17 cellular contexts compared by ENCODE assay signal in the genomic region with DNA sequence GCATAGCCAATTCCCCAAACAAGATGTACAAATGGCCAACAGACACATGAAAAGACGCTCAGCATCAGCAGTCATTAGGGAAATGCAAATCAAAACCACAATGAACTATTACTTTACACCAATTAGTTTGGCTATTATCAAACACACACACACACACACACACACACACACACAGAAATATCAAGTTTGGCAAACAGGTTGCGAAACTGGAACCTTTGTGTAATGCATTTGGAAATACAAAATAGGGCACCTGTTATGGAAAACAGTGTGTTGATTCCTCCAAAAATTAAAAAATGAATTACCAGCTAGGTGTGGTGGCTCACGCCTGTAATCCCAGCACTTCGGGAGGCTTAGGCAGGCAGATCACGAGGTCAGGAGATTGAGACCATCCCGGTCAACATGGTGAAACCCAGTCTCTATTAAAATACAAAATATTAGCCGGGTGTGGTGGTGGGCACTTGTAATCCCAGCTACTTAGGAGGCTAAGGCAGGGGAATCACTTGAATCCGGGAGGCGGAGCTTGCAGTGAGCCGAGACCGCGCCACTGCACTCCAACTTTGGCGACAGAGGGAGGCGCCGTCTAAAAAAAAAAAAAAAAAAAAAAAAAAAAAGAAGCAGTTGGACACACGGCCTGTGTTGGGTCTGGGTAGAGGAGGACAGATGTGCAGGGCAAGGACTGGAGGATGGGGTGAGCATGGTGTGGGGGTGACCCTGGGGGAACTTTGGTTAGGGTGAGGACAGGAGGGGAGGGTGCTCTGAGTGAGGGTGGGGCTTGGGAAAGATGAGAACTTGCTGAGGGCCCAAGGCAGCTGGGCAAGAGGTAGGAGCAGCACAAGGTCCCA. TPM values are rescaled to one million over a fixed set of nuclear protein-coding genes. Genes with fewer than 3 reads are reported as not detected.
DNase-seq lines count a peak whose midpoint lies in the region; ATAC-seq, FAIRE-seq and TF ChIP-seq lines count a peak whose summit lies in the region.
"Had no signal": no experiment of that assay in that cellular context is flagged by ENCODE, and none has a peak within 500 bp of the region (broad histone marks: within the 10 kb centered on the region; RNA-seq: fewer than 3 reads in every experiment).

No MANE protein-coding gene starts in this region.

- H3F3A ChIP-seq in PC-3 (ENCODE audit: low read length, unreplicated experiment): no peaks in the 10 kb centered on the region

- WGBS in H1 (ENCODE audit: extremely low coverage in 1 of 2, insufficient coverage in 1 of 2, insufficient read length in 1 of 2, insufficient replicate concordance in 2 of 2, low coverage in 1 of 2, low lambda C conversion rate in 2 of 2, missing lambda C conversion rate in 1 of 2), 2 experiments: 69% methylated on average over 10 of the region's 16 CpGs; no CpG with 5 or more reads in 1 of the 2 experiments
- WGBS in tibial nerve, 2 donors: 78 to 89% methylated on average over 16 of the region's 16 CpGs

- H3K4me3 ChIP-seq in PC-3 (ENCODE audit: low read length) (peak overlapping the region; percentile 85; the same call in 1 of the 2 replicates), H1 (ENCODE audit: extremely low read depth in 1 of 4, insufficient read depth in 2 of 4, low read depth in 3 of 4, low read length in 4 of 4) (peak overlapping the region in 1 of 4 experiments; percentile 76; a peak in 1 of 8 replicates), tibial nerve (no peak overlapping the region)

- H3K79me2 ChIP-seq in PC-3 (ENCODE audit: low read length) (peaks cover 16% of the 10 kb centered on the region), H1 (ENCODE audit: control insufficient read depth in 1 of 2, insufficient read depth in 2 of 2, low read length in 2 of 2) (no peaks in the 10 kb centered on the region)

- no peak for ATAC-seq in activated naive CD4-positive, alpha-beta T cell treated with anti-CD3 and anti-CD28 coated beads, Interleukin-2, amount 50 U/mL, for 72 hours
- ATAC-seq in PC-3: no peak
- no peak for ATAC-seq in stimulated activated naive CD8-positive, alpha-beta T cell treated with anti-CD3 and anti-CD28 coated beads, Interleukin-15, amount 100 ng/mL, for 72 hours
- no peak for ATAC-seq in activated T-cell treated with anti-CD3 and anti-CD28 coated beads, Interleukin-2, amount 50 U/mL, for 72 hours (replicated peaks in 1 of 2)

- no peak overlapping the region for H2BK120ac ChIP-seq in H1 (replicated peaks; ENCODE audit: low read depth, low read length)

- H3K4me1 Mint-ChIP-seq in activated naive CD4-positive, alpha-beta T cell treated with anti-CD3 and anti-CD28 coated beads, Interleukin-2, amount 50 U/mL, for 24 hours: peaks cover 41% of the 10 kb centered on the region
- peaks cover 38% of the 10 kb centered on the region for H3K4me1 Mint-ChIP-seq in stimulated activated naive CD8-positive, alpha-beta T cell treated with anti-CD3 and anti-CD28 coated beads, Interleukin-15, amount 100 ng/mL, for 72 hours
- H3K4me1 Mint-ChIP-seq in activated T-cell treated with anti-CD3 and anti-CD28 coated beads, Interleukin-2, amount 50 U/mL, for 72 hours (ENCODE audit: low read depth): peaks cover 29% of the 10 kb centered on the region

- TF ChIP-seq POLR2A in H1 (IDR thresholded peaks at IDR 0.05; ENCODE audit: control extremely low read depth in 1 of 2, low read depth in 2 of 2, low read length in 2 of 2): no peak
- TF ChIP-seq POLR2A in tibial nerve (IDR thresholded peaks at IDR 0.05): no peak

- H2BK15ac ChIP-seq in H1 (ENCODE audit: low read length): no peak overlapping the region

- peaks cover 4% of the 10 kb centered on the region; the same call in 1 of the 2 replicates for H3K79me1 ChIP-seq in H1 (ENCODE audit: low read depth, low read length)

- no peak for TF ChIP-seq RAD21 in H1 (IDR thresholded peaks at IDR 0.05 in 1 of 2, conservative IDR thresholded peaks at IDR 0.05 in 1 of 2; ENCODE audit: low read depth in 2 of 2, low read length in 2 of 2)

- no peak overlapping the region for H4K91ac ChIP-seq in H1 (replicated peaks; ENCODE audit: insufficient read length, low read length)

- no peak overlapping the region for H3K14ac ChIP-seq in H1 (ENCODE audit: insufficient read length)

- no peaks in the 10 kb centered on the region for H3K9me3 Mint-ChIP-seq in activated naive CD4-positive, alpha-beta T cell treated with anti-CD3 and anti-CD28 coated beads, Interleukin-2, amount 50 U/mL, for 24 hours
- no peaks in the 10 kb centered on the region for H3K9me3 Mint-ChIP-seq in activated naive CD4-positive, alpha-beta T cell treated with anti-CD3 and anti-CD28 coated beads, Interleukin-2, amount 50 U/mL, for 72 hours
- no peaks in the 10 kb centered on the region for H3K9me3 Mint-ChIP-seq in stimulated activated naive CD8-positive, alpha-beta T cell treated with anti-CD3 and anti-CD28 coated beads, Interleukin-15, amount 100 ng/mL, for 72 hours
- no peaks in the 10 kb centered on the region for H3K9me3 Mint-ChIP-seq in activated T-cell treated with anti-CD3 and anti-CD28 coated beads, Interleukin-2, amount 50 U/mL, for 72 hours

- no peak overlapping the region for H2BK12ac ChIP-seq in H1 (ENCODE audit: low read depth, low read length)

- H3K27me3 ChIP-seq in PC-3 (ENCODE audit: low read length): no peaks in the 10 kb centered on the region
- peaks cover 11 to 45% (median 38%) of the 10 kb centered on the region in 4 experiments for H3K27me3 ChIP-seq in H1 (replicated peaks in 1 of 4; ENCODE audit: control insufficient read depth in 3 of 4, extremely low read depth in 1 of 4, insufficient read depth in 3 of 4, low read length in 3 of 4)
- H3K27me3 ChIP-seq in tibial nerve: no peaks in the 10 kb centered on the region
- H3K27me3 ChIP-seq: upper lobe of left lung had no signal

- H3K9me3 ChIP-seq in PC-3 (ENCODE audit: low read length): no peaks in the 10 kb centered on the region
- no peaks in the 10 kb centered on the region for H3K9me3 ChIP-seq in H1 (ENCODE audit: insufficient read depth in 2 of 2, low read depth in 1 of 2, low read length in 1 of 2)
- no peaks in the 10 kb centered on the region for H3K9me3 ChIP-seq in tibial nerve
- H3K9me3 ChIP-seq: upper lobe of left lung had no signal

- no peak overlapping the region for H3K56ac ChIP-seq in H1 (replicated peaks; ENCODE audit: insufficient read length, low read depth, low read length)

- no peak overlapping the region for H4K8ac ChIP-seq in H1 (ENCODE audit: extremely low read depth, insufficient read depth, low read length)

- intact Hi-C loops in PC-3 (cut with micrococcal nuclease) (no loop called here), posterior vena cava (cut with DNase I) (loop anchor here in 1 of 2 donors (10.0 kb wide), 1 partner anchor 88 kb away; no protein-coding TSS in a partner anchor)

- H3K23ac ChIP-seq in H1 (ENCODE audit: insufficient read length): no peak overlapping the region

- no peak for DNase-seq in activated naive CD4-positive, alpha-beta T cell treated with anti-CD3 and anti-CD28 coated beads, Interleukin-2, amount 50 U/mL, for 72 hours (ENCODE audit: low spot score in 2 of 2)
- DNase-seq in PC-3 (no peak), H1 (ENCODE audit: low read depth in 1 of 2, low spot score in 2 of 2) (no peak), posterior vena cava (ENCODE audit: low spot score) (no peak), tibial nerve (ENCODE audit: low spot score in 2 of 2) (no peak)
- no peak for DNase-seq in stimulated activated naive CD8-positive, alpha-beta T cell treated with anti-CD3 and anti-CD28 coated beads, Interleukin-15, amount 100 ng/mL, for 72 hours
- no peak for DNase-seq in activated T-cell treated with anti-CD3 and anti-CD28 coated beads, Interleukin-2, amount 50 U/mL, for 72 hours
- DNase-seq: foreskin melanocyte; HCEC 1CT; NCI-H1417; nucleus accumbens; SHP77 treated with DMSO at 0.1 percent for 48 hours; stimulated activated CD4-positive, alpha-beta T cell treated with anti-CD3 and anti-CD28 coated beads, Interleukin-4, amount 100 ng/mL, for 24 hours; T1000; upper lobe of left lung had no signal

- CTCF ChIA-PET in PC-3 (lab: Charles Lee) (interaction anchor here (0.6 kb wide), 1 partner anchor 50 kb away, joined by 10 read pairs; no protein-coding TSS in a partner anchor), H1 (lab: Charles Lee; ENCODE audit: partially characterized antibody) (interaction anchor here (0.6 to 8.6 kb wide), 5 partner anchors 11 to 290 kb away, joined by 3 to 88 read pairs (median 4); no protein-coding TSS in a partner anchor)

- H4K20me1 ChIP-seq in PC-3 (ENCODE audit: low read length): no peaks in the 10 kb centered on the region
- peaks cover 0 to 6% of the 10 kb centered on the region in 2 experiments for H4K20me1 ChIP-seq in H1 (replicated peaks in 1 of 2; ENCODE audit: control insufficient read depth in 1 of 2, insufficient read depth in 2 of 2, low read length in 2 of 2)

- no peaks in the 10 kb centered on the region for H3K36me3 ChIP-seq in PC-3 (ENCODE audit: low read depth, low read length)
- H3K36me3 ChIP-seq in H1 (ENCODE audit: control insufficient read depth in 2 of 4, insufficient read depth in 4 of 4, low read length in 3 of 4): no peaks in the 10 kb centered on the region
- H3K36me3 ChIP-seq in tibial nerve: peaks cover 0 to 24% (median 0%) of the 10 kb centered on the region in 3 donors

- H2AK5ac ChIP-seq in H1 (ENCODE audit: low read depth, low read length): no peak overlapping the region

- H3K4me1 ChIP-seq in PC-3 (ENCODE audit: insufficient read depth, low read length): peaks cover 16% of the 10 kb centered on the region
- H3K4me1 ChIP-seq in H1 (replicated peaks in 1 of 4; ENCODE audit: control insufficient read depth in 3 of 4, insufficient read depth in 4 of 4, low read length in 3 of 4): peaks cover 0 to 15% (median 6%) of the 10 kb centered on the region in 4 experiments; a peak in 4 of 7 replicates
- peaks cover 0 to 31% (median 14%) of the 10 kb centered on the region in 4 donors for H3K4me1 ChIP-seq in tibial nerve

- H3K9ac ChIP-seq in PC-3 (ENCODE audit: low read length) (no peak overlapping the region), H1 (replicated peaks in 1 of 4; ENCODE audit: extremely low read depth in 1 of 4, low read depth in 3 of 4, low read length in 3 of 4) (no peak overlapping the region)

- H3K4me3 Mint-ChIP-seq in activated naive CD4-positive, alpha-beta T cell treated with anti-CD3 and anti-CD28 coated beads, Interleukin-2, amount 50 U/mL, for 24 hours: peak overlapping the region; percentile 97
- peak overlapping the region; percentile 96 to 97 for H3K4me3 Mint-ChIP-seq in stimulated activated naive CD8-positive, alpha-beta T cell treated with anti-CD3 and anti-CD28 coated beads, Interleukin-15, amount 100 ng/mL, for 72 hours
- H3K4me3 Mint-ChIP-seq in activated T-cell treated with anti-CD3 and anti-CD28 coated beads, Interleukin-2, amount 50 U/mL, for 72 hours: peak overlapping the region in 1 of 2 donors; percentile 94

- H3K9me2 ChIP-seq in PC-3 (replicated peaks; ENCODE audit: low read length): no peaks in the 10 kb centered on the region

- peaks cover 15% of the 10 kb centered on the region for H3K23me2 ChIP-seq in H1 (ENCODE audit: low read depth, low read length)

- TF ChIP-seq EP300 in H1 (IDR thresholded peaks at IDR 0.05; ENCODE audit: borderline replicate concordance in 1 of 2, low read depth in 2 of 2, low read length in 2 of 2) (no peak), tibial nerve (IDR thresholded peaks at IDR 0.05) (no peak)

- POLR2A ChIA-PET in PC-3 (lab: Charles Lee; ENCODE audit: unreplicated experiment) (no interaction called here), H1 (lab: Charles Lee; ENCODE audit: partially characterized antibody) (interaction anchor here (0.7 to 3.5 kb wide), 4 partner anchors 9 to 83 kb away, joined by 3 to 14 read pairs (median 6); no protein-coding TSS in a partner anchor)

- H3K18ac ChIP-seq in H1 (ENCODE audit: extremely low read depth, low read length): no peak overlapping the region; the same call in 1 of the 2 replicates

- H3K36me3 Mint-ChIP-seq in activated naive CD4-positive, alpha-beta T cell treated with anti-CD3 and anti-CD28 coated beads, Interleukin-2, amount 50 U/mL, for 24 hours: no peaks in the 10 kb centered on the region
- H3K36me3 Mint-ChIP-seq in activated naive CD4-positive, alpha-beta T cell treated with anti-CD3 and anti-CD28 coated beads, Interleukin-2, amount 50 U/mL, for 72 hours: peaks cover 0 to 5% of the 10 kb centered on the region in 2 donors
- H3K36me3 Mint-ChIP-seq in activated T-cell treated with anti-CD3 and anti-CD28 coated beads, Interleukin-2, amount 50 U/mL, for 72 hours (ENCODE audit: insufficient read depth in 2 of 2): no peaks in the 10 kb centered on the region

- H3K27me3 Mint-ChIP-seq in activated naive CD4-positive, alpha-beta T cell treated with anti-CD3 and anti-CD28 coated beads, Interleukin-2, amount 50 U/mL, for 24 hours: no peaks in the 10 kb centered on the region
- H3K27me3 Mint-ChIP-seq in stimulated activated naive CD8-positive, alpha-beta T cell treated with anti-CD3 and anti-CD28 coated beads, Interleukin-15, amount 100 ng/mL, for 72 hours: no peaks in the 10 kb centered on the region
- no peaks in the 10 kb centered on the region for H3K27me3 Mint-ChIP-seq in activated T-cell treated with anti-CD3 and anti-CD28 coated beads, Interleukin-2, amount 50 U/mL, for 72 hours (ENCODE audit: low read depth)

- H3K4me2 ChIP-seq in PC-3 (ENCODE audit: low read length) (peak overlapping the region; percentile 98), H1 (ENCODE audit: insufficient read depth in 1 of 2, low read depth in 2 of 2, low read length in 2 of 2) (peak overlapping the region; percentile 51 to 74)

- no peak overlapping the region for H2BK20ac ChIP-seq in H1 (ENCODE audit: low read length)

- no peak overlapping the region for H3K27ac Mint-ChIP-seq in activated naive CD4-positive, alpha-beta T cell treated with anti-CD3 and anti-CD28 coated beads, Interleukin-2, amount 50 U/mL, for 24 hours
- H3K27ac Mint-ChIP-seq in activated naive CD4-positive, alpha-beta T cell treated with anti-CD3 and anti-CD28 coated beads, Interleukin-2, amount 50 U/mL, for 72 hours: peak overlapping the region in 1 of 2 donors; percentile 20
- no peak overlapping the region for H3K27ac Mint-ChIP-seq in stimulated activated naive CD8-positive, alpha-beta T cell treated with anti-CD3 and anti-CD28 coated beads, Interleukin-15, amount 100 ng/mL, for 72 hours
- H3K27ac Mint-ChIP-seq in activated T-cell treated with anti-CD3 and anti-CD28 coated beads, Interleukin-2, amount 50 U/mL, for 72 hours: no peak overlapping the region

- no peak overlapping the region for H3K27ac ChIP-seq in PC-3 (ENCODE audit: low read length)
- H3K27ac ChIP-seq in H1 (ENCODE audit: low read depth, low read length): no peak overlapping the region
- no peak overlapping the region for H3K27ac ChIP-seq in tibial nerve
- H3K27ac ChIP-seq: upper lobe of left lung had no signal

- no peak for FAIRE-seq in H1 (lab: Jason Lieb, UNC)
- FAIRE-seq: endometrium had no signal

- H2BK5ac ChIP-seq in H1 (ENCODE audit: low read depth, low read length): no peak overlapping the region

- TF ChIP-seq CTCF in PC-3 (conservative IDR thresholded peaks at IDR 0.05; ENCODE audit: low read depth, low read length) (no peak), H1 (IDR thresholded peaks at IDR 0.05; ENCODE audit: control extremely low read depth in 1 of 3, insufficient read depth in 1 of 3, low read depth in 1 of 3, low read length in 3 of 3) (no peak), tibial nerve (IDR thresholded peaks at IDR 0.05) (no peak)

- H2AFZ ChIP-seq in PC-3 (ENCODE audit: low read length) (no peak overlapping the region), H1 (ENCODE audit: low read length) (no peak overlapping the region)

- no TSS peak for BruUV-seq in PC-3 (replicated peaks; lab: Mats Ljungman, UMichigan)

- no peak overlapping the region for H4K5ac ChIP-seq in H1 (ENCODE audit: insufficient read length, low read depth, low read length)

- H3K4ac ChIP-seq in H1 (replicated peaks; ENCODE audit: insufficient read length, low read depth, low read length): no peak overlapping the region

RNA-seq across cellular contexts. Expression of a gene that starts 23.8 kb away (rescaled TPM):
- 100 to 1,000 TPM; 220 to 504 TPM for total RNA-seq in activated naive CD4-positive, alpha-beta T cell treated with anti-CD3 and anti-CD28 coated beads, Interleukin-2, amount 50 U/mL, for 72 hours
- total RNA-seq in PC-3 (2014; rRNA removed) (9.8 and 16.1 TPM in 2 replicates), posterior vena cava (10 to 100 TPM; 31.5 to 61.8 TPM), tibial nerve (100 to 1,000 TPM in 2 of 4 donors, 10 to 100 TPM in 2; 63.0 to 117 (median 101) TPM)
- 6.5 and 9.6 TPM in 2 replicates for total RNA-seq in H1 (2021; fragmentation: NEBNext Ultra II Directional; extraction: Animal tissue kit (Norgen Biotek cat#: 25700))
- polyA plus RNA-seq in H1 (2011; rRNA removed): 8.9 and 11.7 TPM in 2 replicates
- 13.2 TPM for polyA plus RNA-seq in H1 (2011; cell fraction: cytosol; rRNA removed)
- 32.8 TPM for polyA plus RNA-seq in H1 (2011; cell fraction: nucleus; rRNA removed)
- polyA plus RNA-seq in H1 (2012, experiment 1 of 2): 7.1 to 15.9 TPM (median 12.2 TPM) in 4 replicates
- 9.8 TPM for polyA plus RNA-seq in H1 (2012, experiment 2 of 2)
- polyA plus RNA-seq in H1 (2013, experiment 1 of 2): 21.2 TPM
- polyA plus RNA-seq in H1 (2013, experiment 2 of 2): 21.4 TPM
- 3.5 and 4.5 TPM in 2 replicates for polyA minus RNA-seq in H1 (2011; rRNA and poly(A)+ RNA removed)
- polyA minus RNA-seq in H1 (2011; cell fraction: cytosol; rRNA and poly(A)+ RNA removed): not detected
- polyA minus RNA-seq in H1 (2011; cell fraction: nucleus; rRNA and poly(A)+ RNA removed): 7.2 TPM
- total RNA-seq in activated T-cell treated with anti-CD3 and anti-CD28 coated beads, Interleukin-2, amount 50 U/mL, for 72 hours: 100 to 1,000 TPM; 238 to 275 TPM
